21 cellular contexts compared by ENCODE assay signal in the genomic region with DNA sequence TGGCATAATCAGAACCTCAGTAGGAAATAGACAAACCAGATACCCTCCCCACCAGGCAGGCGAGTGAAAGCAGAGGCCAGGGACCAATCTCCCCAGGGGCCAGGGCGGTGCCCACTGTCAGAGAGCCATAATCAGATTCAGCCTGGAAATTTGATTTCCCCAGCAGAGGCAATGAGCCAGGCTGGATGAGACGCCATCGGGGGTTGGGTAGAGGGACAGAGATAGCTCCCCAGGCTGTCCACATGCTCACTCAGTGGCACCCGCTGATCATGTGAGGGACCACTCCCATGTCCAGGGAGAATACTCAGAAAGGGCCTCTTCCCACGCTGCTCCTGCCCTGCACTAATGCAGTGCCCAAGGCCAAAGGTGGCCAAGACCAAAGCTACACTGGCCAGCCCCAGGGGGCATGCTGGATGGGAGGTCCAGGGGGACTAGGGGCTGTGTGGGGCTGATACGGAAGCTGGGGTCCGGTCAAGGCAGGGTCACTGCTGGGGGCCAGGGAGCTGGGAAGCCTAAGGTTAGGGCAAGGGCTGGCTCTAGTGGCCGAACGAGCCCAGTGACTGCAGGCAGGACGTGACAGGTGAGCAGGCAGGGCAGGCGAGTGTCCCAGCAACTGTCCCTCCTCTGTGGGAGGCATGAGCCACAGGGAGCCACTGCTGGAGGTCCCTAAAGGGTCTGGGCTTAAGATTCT. TPM values are rescaled to one million over a fixed set of nuclear protein-coding genes. Genes with fewer than 3 reads are reported as not detected.
DNase-seq lines count a peak whose midpoint lies in the region; ATAC-seq and TF ChIP-seq lines count a peak whose summit lies in the region.
"Had no signal": no experiment of that assay in that cellular context is flagged by ENCODE, and none has a peak within 500 bp of the region (broad histone marks: within the 10 kb centered on the region; RNA-seq: fewer than 3 reads in every experiment).

No MANE protein-coding gene starts in this region.

- intact Hi-C loops in ascending aorta (cut with DNase I) = loop anchor here (2.0 kb wide), 1 partner anchor 20 kb away; a partner anchor contains a TSS
- intact Hi-C loops in right cardiac atrium (cut with DNase I) = no loop called here
- intact Hi-C loops in spleen (cut with DNase I; ENCODE audit: low total_unique reads) = no loop called here

- no peak overlapping the region for H3K27ac Mint-ChIP-seq in progenitor cell of endocrine pancreas
- H3K27ac Mint-ChIP-seq: activated CD4-positive, alpha-beta T cell treated with anti-CD3 and anti-CD28 coated beads, Interleukin-2, amount 10 ng/mL, durations not matched to agents 7 days and 5 days; CD4-positive, alpha-beta memory T cell; mesothelial cell of epicardium; T-cell had no signal

- H3K9me3 Mint-ChIP-seq in progenitor cell of endocrine pancreas (ENCODE audit: low read depth) = no peaks in the 10 kb centered on the region
- H3K9me3 Mint-ChIP-seq: activated CD4-positive, alpha-beta T cell treated with anti-CD3 and anti-CD28 coated beads, Interleukin-2, amount 10 ng/mL, durations not matched to agents 7 days and 5 days; mesothelial cell of epicardium; T-cell had no signal

- TF ChIP-seq POLR2A in spleen (IDR thresholded peaks at IDR 0.05) = no peak

- no peak overlapping the region for H3K4me3 ChIP-seq in HEK293 (ENCODE audit: low read depth, low read length)
- no peak overlapping the region for H3K4me3 ChIP-seq in ascending aorta
- no peak overlapping the region for H3K4me3 ChIP-seq in right cardiac atrium (ENCODE audit: low read length)
- no peak overlapping the region for H3K4me3 ChIP-seq in spleen
- H3K4me3 ChIP-seq: dorsolateral prefrontal cortex, MG63 had no signal

- TF ChIP-seq CTCF in HEK293 (tag by site-specific recombination; IDR thresholded peaks at IDR 0.05) (no peak), ascending aorta (IDR thresholded peaks at IDR 0.05) (no peak), spleen (IDR thresholded peaks at IDR 0.05 in 8 of 11, conservative IDR thresholded peaks at IDR 0.05 in 3 of 11) (no peak), progenitor cell of endocrine pancreas (IDR thresholded peaks at IDR 0.05; ENCODE audit: unreplicated experiment) (no peak)

- H3K27me3 ChIP-seq in ascending aorta = no peaks in the 10 kb centered on the region
- H3K27me3 ChIP-seq in right cardiac atrium (ENCODE audit: control insufficient read depth, insufficient read depth) = no peaks in the 10 kb centered on the region
- no peaks in the 10 kb centered on the region for H3K27me3 ChIP-seq in spleen (replicated peaks in 1 of 7)
- H3K27me3 ChIP-seq: dorsolateral prefrontal cortex, MG63 had no signal

- H3K27ac ChIP-seq in HEK293 (ENCODE audit: extremely low read depth, low read depth, low read length) (no peak overlapping the region), ascending aorta (peak overlapping the region; percentile 88 to 95), right cardiac atrium (ENCODE audit: low read length) (no peak overlapping the region), spleen (peak overlapping the region in 7 of 8 donors; percentile 9 to 84 (median 80))
- H3K27ac ChIP-seq: epithelial cell of prostate, HL-60, neutrophil had no signal

- DNase-seq in ascending aorta (ENCODE audit: low spot score in 2 of 2) (no peak), right cardiac atrium (peak in 2 of 3 donors; percentile 47 to 55), spleen (peak; percentile 56), NCI-H2196 treated with DMSO at 0.1 percent for 48 hours (lab: John Stamatoyannopoulos, UW; ENCODE audit: unreplicated experiment) (no peak), progenitor cell of endocrine pancreas (ENCODE audit: low spot score, unreplicated experiment) (no peak)
- no peak for DNase-seq in effector CD4-positive, alpha-beta T cell
- DNase-seq: activated CD4-positive, alpha-beta T cell treated with anti-CD3 and anti-CD28 coated beads, Interleukin-2, amount 10 ng/mL, durations not matched to agents 7 days and 5 days; activated CD8-positive, alpha-beta memory T cell treated with anti-CD3 and anti-CD28 coated beads, Interleukin-2, amount 50 U/mL, for 4 hours; CD4-positive, alpha-beta memory T cell; DMS153; dorsolateral prefrontal cortex; MG63; NCI-H2171; NCI-H526 treated with DMSO at 0.1 percent for 48 hours; substantia nigra; T-cell had no signal

- ATAC-seq in right cardiac atrium = no peak
- ATAC-seq: T-cell had no signal

- H3K36me3 ChIP-seq in HEK293 (ENCODE audit: control insufficient read depth in 2 of 2, insufficient read depth in 1 of 2, low read length in 2 of 2) (no peaks in the 10 kb centered on the region), ascending aorta (no peaks in the 10 kb centered on the region), spleen (no peaks in the 10 kb centered on the region)
- H3K36me3 ChIP-seq: MG63, neutrophil had no signal

- H3K9me3 ChIP-seq in HEK293 (ENCODE audit: control insufficient read depth, insufficient read depth, low read depth, low read length) = no peaks in the 10 kb centered on the region
- H3K9me3 ChIP-seq in ascending aorta = no peaks in the 10 kb centered on the region
- no peaks in the 10 kb centered on the region for H3K9me3 ChIP-seq in right cardiac atrium (ENCODE audit: control insufficient read depth, low read length)
- H3K9me3 ChIP-seq in spleen = no peaks in the 10 kb centered on the region
- H3K9me3 ChIP-seq: MG63, neutrophil had no signal

- 78% methylated on average over 12 of the region's 12 CpGs for WGBS in right cardiac atrium
- 81 to 92% (median 82%) methylated on average over 11 to 12 of the region's 12 CpGs for WGBS in spleen, 5 donors

- H3K27me3 Mint-ChIP-seq in progenitor cell of endocrine pancreas = no peaks in the 10 kb centered on the region
- H3K27me3 Mint-ChIP-seq: activated CD4-positive, alpha-beta T cell treated with anti-CD3 and anti-CD28 coated beads, Interleukin-2, amount 10 ng/mL, durations not matched to agents 7 days and 5 days; CD4-positive, alpha-beta memory T cell; T-cell had no signal

- no peaks in the 10 kb centered on the region for H3K36me3 Mint-ChIP-seq in progenitor cell of endocrine pancreas (ENCODE audit: insufficient read depth)
- H3K36me3 Mint-ChIP-seq: CD4-positive, alpha-beta memory T cell; mesothelial cell of epicardium; T-cell had no signal

- CTCF ChIA-PET in HEK293 (lab: Yijun Ruan, JAX) = interaction anchor here (1.0 kb wide), 1 partner anchor 16 kb away, joined by 6 read pairs; no protein-coding TSS in a partner anchor

- POLR2A ChIA-PET in HEK293 (lab: Yijun Ruan, JAX) = interaction anchor here (1.8 kb wide), 1 partner anchor 10 kb away, joined by 3 read pairs; no protein-coding TSS in a partner anchor

- H3K4me1 ChIP-seq in HEK293 (ENCODE audit: control insufficient read depth, insufficient read depth, low read length) (no peaks in the 10 kb centered on the region), ascending aorta (peaks cover 28 to 64% of the 10 kb centered on the region in 2 donors), right cardiac atrium (ENCODE audit: control insufficient read depth, insufficient read depth, low read length) (peaks cover 20% of the 10 kb centered on the region), spleen (peaks cover 0 to 55% (median 19%) of the 10 kb centered on the region in 6 donors)

- no peak overlapping the region for H3K4me3 Mint-ChIP-seq in progenitor cell of endocrine pancreas (ENCODE audit: low read depth)
- H3K4me3 Mint-ChIP-seq: activated CD4-positive, alpha-beta T cell treated with anti-CD3 and anti-CD28 coated beads, Interleukin-2, amount 10 ng/mL, durations not matched to agents 7 days and 5 days; CD4-positive, alpha-beta memory T cell; mesothelial cell of epicardium; T-cell had no signal

- peaks cover 12% of the 10 kb centered on the region for H3K4me1 Mint-ChIP-seq in progenitor cell of endocrine pancreas (ENCODE audit: low read depth)
- H3K4me1 Mint-ChIP-seq: activated CD4-positive, alpha-beta T cell treated with anti-CD3 and anti-CD28 coated beads, Interleukin-2, amount 10 ng/mL, durations not matched to agents 7 days and 5 days; CD4-positive, alpha-beta memory T cell; T-cell had no signal

TF ChIP-seq in HEK293, 187 proteins besides CTCF, POLR2A, EP300 and RAD21 (continues in another document):
- TF ChIP-seq KLF10 (tag by site-specific recombination; IDR thresholded peaks at IDR 0.05) (no peak), GLIS2 (tag by site-specific recombination; IDR thresholded peaks at IDR 0.05) (0 out of 2 replicates have a peak, but pooled peaks have one; percentile 26), KLF1 (tag by site-specific recombination; IDR thresholded peaks at IDR 0.05) (peak; percentile 35; the same call in 1 of the 2 replicates)
- TF ChIP-seq, protein P1, sequence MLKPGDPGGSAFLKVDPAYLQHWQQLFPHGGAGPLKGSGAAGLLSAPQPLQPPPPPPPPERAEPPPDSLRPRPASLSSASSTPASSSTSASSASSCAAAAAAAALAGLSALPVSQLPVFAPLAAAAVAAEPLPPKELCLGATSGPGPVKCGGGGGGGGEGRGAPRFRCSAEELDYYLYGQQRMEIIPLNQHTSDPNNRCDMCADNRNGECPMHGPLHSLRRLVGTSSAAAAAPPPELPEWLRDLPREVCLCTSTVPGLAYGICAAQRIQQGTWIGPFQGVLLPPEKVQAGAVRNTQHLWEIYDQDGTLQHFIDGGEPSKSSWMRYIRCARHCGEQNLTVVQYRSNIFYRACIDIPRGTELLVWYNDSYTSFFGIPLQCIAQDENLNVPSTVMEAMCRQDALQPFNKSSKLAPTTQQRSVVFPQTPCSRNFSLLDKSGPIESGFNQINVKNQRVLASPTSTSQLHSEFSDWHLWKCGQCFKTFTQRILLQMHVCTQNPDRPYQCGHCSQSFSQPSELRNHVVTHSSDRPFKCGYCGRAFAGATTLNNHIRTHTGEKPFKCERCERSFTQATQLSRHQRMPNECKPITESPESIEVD (tag by site-specific recombination; IDR thresholded peaks at IDR 0.05) = no peak

RNA-seq across cellular contexts. Expression of a gene that starts 19.8 kb away (rescaled TPM):
- total RNA-seq in ascending aorta (252 TPM), right cardiac atrium (10 to 100 TPM; 11.1 to 27.4 (median 18.4) TPM), spleen (10 to 100 TPM; 18.1 to 96.7 (median 29.5) TPM), progenitor cell of endocrine pancreas (95.3 and 101 TPM in 2 replicates)
- polyA plus RNA-seq in right cardiac atrium (21.7 TPM), spleen (10 to 100 TPM in 2 of 3 donors, 1 to 10 TPM in 1; 9.4 to 42.5 (median 10.4) TPM)

RNA-seq across cellular contexts. Expression of a gene that starts 24.1 kb away (rescaled TPM):
- 26.3 TPM for total RNA-seq in ascending aorta
- total RNA-seq in right cardiac atrium = 10 to 100 TPM; 61.1 to 70.4 (median 67.3) TPM
- 64.9 TPM for polyA plus RNA-seq in right cardiac atrium
- 10 to 100 TPM; 35.9 to 72.2 (median 57.2) TPM for total RNA-seq in spleen
- 10 to 100 TPM; 18.7 to 30.9 (median 21.6) TPM for polyA plus RNA-seq in spleen
- total RNA-seq in progenitor cell of endocrine pancreas = 19.9 and 21.8 TPM in 2 replicates

RNA-seq across cellular contexts. Expression of a gene that starts 55.2 kb away (rescaled TPM):
- total RNA-seq in ascending aorta (46.0 TPM), right cardiac atrium (10 to 100 TPM; 18.7 to 28.5 (median 26.0) TPM), spleen (10 to 100 TPM; 21.6 to 44.8 (median 34.9) TPM), progenitor cell of endocrine pancreas (14.0 and 14.3 TPM in 2 replicates)
- polyA plus RNA-seq in right cardiac atrium (32.9 TPM), spleen (10 to 100 TPM; 23.3 to 45.9 (median 45.0) TPM)

RNA-seq across cellular contexts. Expression of a gene that starts 55.3 kb away (rescaled TPM):
- total RNA-seq in ascending aorta (150 TPM), right cardiac atrium (10 to 100 TPM; 69.6 to 89.3 (median 84.4) TPM), spleen (100 to 1,000 TPM in 5 of 7 donors, 10 to 100 TPM in 2; 86.4 to 216 (median 116) TPM), progenitor cell of endocrine pancreas (48.7 and 58.2 TPM in 2 replicates)
- polyA plus RNA-seq in right cardiac atrium (102 TPM), spleen (10 to 100 TPM; 63.5 to 98.0 (median 86.1) TPM)

Comparison
In these comparisons a context has a peak if more than half of its experiments do, and no peak if none do; other contexts are left out.
1. H3K27ac ChIP-seq: peak in ascending aorta (2 of 2) and spleen (7 of 8); none in HEK293 (single experiment) and right cardiac atrium (single experiment).
2. DNase-seq: peak in right cardiac atrium (2 of 3) and spleen (single experiment); none in ascending aorta (0 of 2), NCI-H2196 treated with DMSO at 0.1 percent for 48 hours (single experiment), effector CD4-positive, alpha-beta T cell (single experiment) and progenitor cell of endocrine pancreas (single experiment).